8 cellular contexts compared by ENCODE assay signal in the genomic region with DNA sequence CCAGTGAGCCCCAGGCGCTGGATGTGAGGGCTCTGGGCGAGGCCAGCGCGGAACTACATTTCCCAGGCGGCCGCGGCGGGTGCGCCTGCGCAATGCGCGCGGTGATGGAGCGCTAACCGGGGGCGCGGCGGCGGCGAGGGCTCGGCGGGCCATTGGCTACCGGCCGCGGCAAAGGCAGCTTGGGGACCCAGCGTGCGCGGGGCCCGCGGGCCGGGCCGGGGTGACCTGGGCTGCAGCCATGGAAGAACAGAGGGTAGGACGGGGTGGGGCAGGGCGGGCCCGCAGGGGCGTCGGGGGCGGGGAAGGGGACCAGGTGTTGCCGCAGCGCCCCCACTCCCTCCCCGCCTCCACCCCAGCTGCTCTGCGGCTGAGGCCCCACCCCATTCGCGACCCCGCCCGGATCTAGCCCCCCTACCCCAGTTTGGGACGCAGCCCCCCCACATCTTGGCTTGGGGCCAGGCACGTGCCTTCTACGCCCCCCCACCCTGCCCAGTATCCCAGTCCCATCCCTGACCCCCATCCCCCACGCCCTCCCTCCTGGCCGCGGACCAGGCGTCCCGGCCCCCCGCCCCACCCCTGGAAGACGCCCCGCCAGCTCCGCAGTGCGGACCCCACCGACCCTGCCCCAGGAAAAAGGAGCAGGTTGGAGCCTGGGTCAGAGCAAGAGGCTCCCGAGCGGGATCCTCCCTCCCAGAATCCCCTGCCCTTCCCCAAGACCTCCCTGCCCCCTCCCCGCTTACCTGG. TPM values are rescaled to one million over a fixed set of nuclear protein-coding genes. Genes with fewer than 3 reads are reported as not detected.
DNase-seq lines count a peak whose midpoint lies in the region; ATAC-seq and TF ChIP-seq lines count a peak whose summit lies in the region.

FSD1 (plus strand) TSS at position 90 of the 744 bp plus-strand sequence; CDS start at position 239, 149 bp downstream.

- 0 out of 2 replicates have a peak, but pooled peaks have one; percentile 28 for TF ChIP-seq POLR2A in Raji (IDR thresholded peaks at IDR 0.05; ENCODE audit: insufficient read depth, low read depth, low read length)

- H3K27me3 Mint-ChIP-seq in CD4-positive, CD25-positive, alpha-beta regulatory T cell: peaks cover 4% of the 10 kb centered on the region

- H3K4me1 ChIP-seq in CD4-positive, CD25-positive, alpha-beta regulatory T cell (ENCODE audit: control insufficient read depth, insufficient read depth, low read length, poor library complexity, severe bottlenecking): peaks cover 15% of the 10 kb centered on the region

- no peak within 1 kb of the TSS for H3K4me3 ChIP-seq in CD4-positive, CD25-positive, alpha-beta regulatory T cell (ENCODE audit: low read depth, low read length)

- no peak within 1 kb of the TSS for H3K27ac Mint-ChIP-seq in CD4-positive, CD25-positive, alpha-beta regulatory T cell

- H3K9me3 ChIP-seq in CD4-positive, CD25-positive, alpha-beta regulatory T cell (ENCODE audit: control insufficient read depth in 2 of 2, low read length in 2 of 2): no peaks in the 10 kb centered on the region

- H3K4me1 Mint-ChIP-seq in CD4-positive, CD25-positive, alpha-beta regulatory T cell: peaks cover 0 to 42% (median 7%) of the 10 kb centered on the region in 4 donors

- H3K27ac ChIP-seq in CD4-positive, CD25-positive, alpha-beta regulatory T cell (ENCODE audit: insufficient read depth, low read length, poor library complexity, severe bottlenecking): no peak within 1 kb of the TSS

- no peaks in the 10 kb centered on the region for H3K36me3 ChIP-seq in CD4-positive, CD25-positive, alpha-beta regulatory T cell (ENCODE audit: control insufficient read depth, insufficient read depth, low read length)

- no peaks in the 10 kb centered on the region for H3K9me3 Mint-ChIP-seq in CD4-positive, CD25-positive, alpha-beta regulatory T cell

- ATAC-seq in CD4-positive, CD25-positive, alpha-beta regulatory T cell (ENCODE audit: low read depth in 2 of 2): peak; percentile 56
- ATAC-seq in GM19324 (IDR thresholded peaks at IDR 0.05; ENCODE audit: low FRiP score, unreplicated experiment) (no peak), GM21447 (IDR thresholded peaks at IDR 0.05; ENCODE audit: unreplicated experiment) (no peak)

- peak; percentile 33 to 71 (median 49) for DNase-seq in CD4-positive, CD25-positive, alpha-beta regulatory T cell
- DNase-seq in HPDE6-E6E7 (ENCODE audit: extremely low spot score): peak; percentile 80
- peak; percentile 34 to 65 (median 44) for DNase-seq in activated naive CD4-positive, alpha-beta T cell (lab: John Stamatoyannopoulos, UW)
- peak in 29 of 51 donors; percentile 1 to 63 (median 21) for DNase-seq in hypothalamus (lab: John Stamatoyannopoulos, UW)
- DNase-seq in stimulated activated CD4-positive, alpha-beta T cell treated with anti-CD3 and anti-CD28 coated beads, Interleukin-2, amount 100 ng/mL, for 4 hours (ENCODE audit: low read depth): peak; percentile 41

- peak within 1 kb of the TSS; percentile 23 to 84 (median 51) for H3K4me3 Mint-ChIP-seq in CD4-positive, CD25-positive, alpha-beta regulatory T cell

- H3K36me3 Mint-ChIP-seq in CD4-positive, CD25-positive, alpha-beta regulatory T cell: no peaks in the 10 kb centered on the region

- no peaks in the 10 kb centered on the region for H3K27me3 ChIP-seq in CD4-positive, CD25-positive, alpha-beta regulatory T cell (ENCODE audit: control insufficient read depth, insufficient read depth, low read length)

RNA-seq across cellular contexts. Expression of gene FSD1, which starts in this region (rescaled TPM):
- 1.0 TPM for total RNA-seq in CD4-positive, CD25-positive, alpha-beta regulatory T cell
- 1 to 10 TPM in 1 of 4 donors, under 1 TPM in 1, not detected in 2; 0.76 to 1.6 TPM for polyA plus RNA-seq in CD4-positive, CD25-positive, alpha-beta regulatory T cell

Comparison
In these comparisons a context has a peak if more than half of its experiments do, and no peak if none do; other contexts are left out.
1. ATAC-seq: peak in CD4-positive, CD25-positive, alpha-beta regulatory T cell (2 of 2); none in GM19324 (single experiment) and GM21447 (single experiment).
2. DNase-seq: peak in every context shown above with its lines; median percentile 80 in HPDE6-E6E7; 49 in CD4-positive, CD25-positive, alpha-beta regulatory T cell; 44 in activated naive CD4-positive, alpha-beta T cell; 41 in stimulated activated CD4-positive, alpha-beta T cell treated with anti-CD3 and anti-CD28 coated beads, Interleukin-2, amount 100 ng/mL, for 4 hours; 21 in hypothalamus.